ENCODE assay signal across 9 cellular contexts in genomic region chr1:234875953-234876814, GRCh38.
DNase-seq lines count a peak whose midpoint lies in the region; ATAC-seq and TF ChIP-seq lines count a peak whose summit lies in the region.
"Had no signal": no experiment of that assay in that cellular context is flagged by ENCODE, and none has a peak within 500 bp of the region (broad histone marks: within the 10 kb centered on the region; RNA-seq: fewer than 3 reads in every experiment).

No MANE protein-coding gene starts in this region.

- no peaks in the 10 kb centered on the region for H3K9me3 Mint-ChIP-seq in activated CD4-positive, alpha-beta T cell treated with anti-CD3 and anti-CD28 coated beads, Interleukin-2, amount 10 ng/mL, durations not matched to agents 24 days and 14 days
- no peaks in the 10 kb centered on the region for H3K9me3 Mint-ChIP-seq in stimulated activated naive B cell treated with anti-CD40 and anti-IgM and Interleukin-4, amounts not matched to agents 10 μg/mL and 1 μg/mL and 100 μg/mL, for 72 hours
- no peaks in the 10 kb centered on the region for H3K9me3 Mint-ChIP-seq in CD8-positive, alpha-beta T cell
- H3K9me3 Mint-ChIP-seq: memory B cell had no signal

- no peaks in the 10 kb centered on the region for H3K36me3 ChIP-seq in CD8-positive, alpha-beta T cell (ENCODE audit: insufficient read depth, low read length)

- no peak for TF ChIP-seq CTCF in CD8-positive, alpha-beta T cell (IDR thresholded peaks at IDR 0.05)

- peaks cover 6% of the 10 kb centered on the region for H3K4me1 ChIP-seq in right cardiac atrium (ENCODE audit: control insufficient read depth, insufficient read depth, low read length)
- no peaks in the 10 kb centered on the region for H3K4me1 ChIP-seq in CD8-positive, alpha-beta T cell (ENCODE audit: insufficient read depth, low read length)

- peak overlapping the region; percentile 3 for H3K4me3 Mint-ChIP-seq in activated CD4-positive, alpha-beta T cell treated with anti-CD3 and anti-CD28 coated beads, Interleukin-2, amount 10 ng/mL, durations not matched to agents 24 days and 14 days
- peak overlapping the region in 1 of 2 donors; percentile 21 for H3K4me3 Mint-ChIP-seq in stimulated activated naive B cell treated with anti-CD40 and anti-IgM and Interleukin-4, amounts not matched to agents 10 μg/mL and 1 μg/mL and 100 μg/mL, for 72 hours
- H3K4me3 Mint-ChIP-seq in CD8-positive, alpha-beta T cell: no peak overlapping the region
- H3K4me3 Mint-ChIP-seq: memory B cell had no signal

- H3K4me1 Mint-ChIP-seq in activated CD4-positive, alpha-beta T cell treated with anti-CD3 and anti-CD28 coated beads, Interleukin-2, amount 10 ng/mL, durations not matched to agents 24 days and 14 days: peaks cover 51% of the 10 kb centered on the region
- peaks cover 32 to 58% of the 10 kb centered on the region in 2 donors for H3K4me1 Mint-ChIP-seq in stimulated activated naive B cell treated with anti-CD40 and anti-IgM and Interleukin-4, amounts not matched to agents 10 μg/mL and 1 μg/mL and 100 μg/mL, for 72 hours
- peaks cover 7% of the 10 kb centered on the region for H3K4me1 Mint-ChIP-seq in CD8-positive, alpha-beta T cell (ENCODE audit: low read depth)

- no peak for DNase-seq in activated CD4-positive, alpha-beta T cell treated with anti-CD3 and anti-CD28 coated beads, Interleukin-2, amount 10 ng/mL, durations not matched to agents 24 days and 14 days
- DNase-seq in activated CD4-positive, alpha-beta T cell treated with anti-CD3 and anti-CD28 coated beads for 1 hour: no peak
- peak; percentile 99 for DNase-seq in SKM-1 (lab: John Stamatoyannopoulos, UW; ENCODE audit: unreplicated experiment)
- DNase-seq in right cardiac atrium: peak; percentile 58 to 80 (median 70)
- peak; percentile 65 for DNase-seq in stimulated activated naive B cell treated with anti-CD40 and anti-IgM and Interleukin-4, amounts not matched to agents 10 μg/mL and 1 μg/mL and 100 μg/mL, for 72 hours
- no peak for DNase-seq in CD8-positive, alpha-beta T cell

- no peaks in the 10 kb centered on the region for H3K27me3 Mint-ChIP-seq in activated CD4-positive, alpha-beta T cell treated with anti-CD3 and anti-CD28 coated beads, Interleukin-2, amount 10 ng/mL, durations not matched to agents 24 days and 14 days
- H3K27me3 Mint-ChIP-seq in stimulated activated naive B cell treated with anti-CD40 and anti-IgM and Interleukin-4, amounts not matched to agents 10 μg/mL and 1 μg/mL and 100 μg/mL, for 72 hours: no peaks in the 10 kb centered on the region
- H3K27me3 Mint-ChIP-seq in CD8-positive, alpha-beta T cell (ENCODE audit: low read depth): no peaks in the 10 kb centered on the region
- H3K27me3 Mint-ChIP-seq: memory B cell had no signal

- no peaks in the 10 kb centered on the region for H3K36me3 Mint-ChIP-seq in activated CD4-positive, alpha-beta T cell treated with anti-CD3 and anti-CD28 coated beads, Interleukin-2, amount 10 ng/mL, durations not matched to agents 24 days and 14 days (ENCODE audit: low read depth)
- no peaks in the 10 kb centered on the region for H3K36me3 Mint-ChIP-seq in stimulated activated naive B cell treated with anti-CD40 and anti-IgM and Interleukin-4, amounts not matched to agents 10 μg/mL and 1 μg/mL and 100 μg/mL, for 72 hours
- H3K36me3 Mint-ChIP-seq in CD8-positive, alpha-beta T cell: no peaks in the 10 kb centered on the region
- H3K36me3 Mint-ChIP-seq: memory B cell had no signal

- H3K9me3 ChIP-seq in right cardiac atrium (ENCODE audit: control insufficient read depth, low read length): no peaks in the 10 kb centered on the region
- H3K9me3 ChIP-seq in CD8-positive, alpha-beta T cell (ENCODE audit: low read length): no peaks in the 10 kb centered on the region

- H3K27ac ChIP-seq in right cardiac atrium (ENCODE audit: low read length): peak overlapping the region; percentile 40
- H3K27ac ChIP-seq in CD8-positive, alpha-beta T cell (ENCODE audit: low read depth, low read length): no peak overlapping the region

- CTCF ChIA-PET in CD8-positive, alpha-beta T cell (lab: Charles Lee): interaction anchor here (0.6 to 1.0 kb wide), 2 partner anchors 271 to 292 kb away, joined by 3 to 4 read pairs; no protein-coding TSS in a partner anchor

- POLR2A ChIA-PET in CD8-positive, alpha-beta T cell (lab: Charles Lee): no interaction called here

- peak overlapping the region; percentile 92 for H3K27ac Mint-ChIP-seq in activated CD4-positive, alpha-beta T cell treated with anti-CD3 and anti-CD28 coated beads, Interleukin-2, amount 10 ng/mL, durations not matched to agents 24 days and 14 days
- peak overlapping the region; percentile 92 for H3K27ac Mint-ChIP-seq in stimulated activated naive B cell treated with anti-CD40 and anti-IgM and Interleukin-4, amounts not matched to agents 10 μg/mL and 1 μg/mL and 100 μg/mL, for 72 hours
- no peak overlapping the region for H3K27ac Mint-ChIP-seq in CD8-positive, alpha-beta T cell

- no peak overlapping the region for H3K4me3 ChIP-seq in right cardiac atrium (ENCODE audit: low read length)
- no peak overlapping the region for H3K4me3 ChIP-seq in CD8-positive, alpha-beta T cell (ENCODE audit: low read depth, low read length)

- intact Hi-C loops in activated CD4-positive, alpha-beta T cell treated with anti-CD3 and anti-CD28 coated beads, Interleukin-2, amount 10 ng/mL, durations not matched to agents 24 days and 14 days (cut with micrococcal nuclease): loop anchor here (1.0 to 5.0 kb wide), 5 partner anchors 33 to 377 kb away; no protein-coding TSS in a partner anchor
- intact Hi-C loops in right cardiac atrium (cut with DNase I): no loop called here
- intact Hi-C loops in CD8-positive, alpha-beta T cell (cut with DNase I, micrococcal nuclease): loop anchor here in 1 of 2 experiments (5.0 kb wide), 1 partner anchor 279 kb away; no protein-coding TSS in a partner anchor

- H3K27me3 ChIP-seq in right cardiac atrium (ENCODE audit: control insufficient read depth, insufficient read depth): no peaks in the 10 kb centered on the region
- H3K27me3 ChIP-seq in CD8-positive, alpha-beta T cell (ENCODE audit: insufficient read depth, low read length): no peaks in the 10 kb centered on the region

- ATAC-seq in right cardiac atrium (peak; percentile 89 to 95), HG02852 (IDR thresholded peaks at IDR 0.05; ENCODE audit: unreplicated experiment) (no peak), GM21619 (IDR thresholded peaks at IDR 0.05; ENCODE audit: unreplicated experiment) (no peak)
- peak; percentile 85 for ATAC-seq in stimulated activated naive B cell treated with anti-CD40 and anti-IgM and Interleukin-4, amounts not matched to agents 10 μg/mL and 1 μg/mL and 100 μg/mL, for 72 hours (replicated peaks)
- no peak for ATAC-seq in CD8-positive, alpha-beta T cell

- WGBS in right cardiac atrium: 62% methylated on average over 15 of the region's 15 CpGs

Comparison
In these comparisons a context has a peak if more than half of its experiments do, and no peak if none do; other contexts are left out.
1. DNase-seq: peak in SKM-1 (single experiment), right cardiac atrium (3 of 3) and stimulated activated naive B cell treated with anti-CD40 and anti-IgM and Interleukin-4, amounts not matched to agents 10 μg/mL and 1 μg/mL and 100 μg/mL, for 72 hours (single experiment); none in activated CD4-positive, alpha-beta T cell treated with anti-CD3 and anti-CD28 coated beads, Interleukin-2, amount 10 ng/mL, durations not matched to agents 24 days and 14 days (single experiment), activated CD4-positive, alpha-beta T cell treated with anti-CD3 and anti-CD28 coated beads for 1 hour (single experiment) and CD8-positive, alpha-beta T cell (0 of 7).
2. ATAC-seq: peak in right cardiac atrium (2 of 2) and stimulated activated naive B cell treated with anti-CD40 and anti-IgM and Interleukin-4, amounts not matched to agents 10 μg/mL and 1 μg/mL and 100 μg/mL, for 72 hours (2 of 2); none in HG02852 (single experiment), CD8-positive, alpha-beta T cell (single experiment) and GM21619 (single experiment).